In the genomic region with DNA sequence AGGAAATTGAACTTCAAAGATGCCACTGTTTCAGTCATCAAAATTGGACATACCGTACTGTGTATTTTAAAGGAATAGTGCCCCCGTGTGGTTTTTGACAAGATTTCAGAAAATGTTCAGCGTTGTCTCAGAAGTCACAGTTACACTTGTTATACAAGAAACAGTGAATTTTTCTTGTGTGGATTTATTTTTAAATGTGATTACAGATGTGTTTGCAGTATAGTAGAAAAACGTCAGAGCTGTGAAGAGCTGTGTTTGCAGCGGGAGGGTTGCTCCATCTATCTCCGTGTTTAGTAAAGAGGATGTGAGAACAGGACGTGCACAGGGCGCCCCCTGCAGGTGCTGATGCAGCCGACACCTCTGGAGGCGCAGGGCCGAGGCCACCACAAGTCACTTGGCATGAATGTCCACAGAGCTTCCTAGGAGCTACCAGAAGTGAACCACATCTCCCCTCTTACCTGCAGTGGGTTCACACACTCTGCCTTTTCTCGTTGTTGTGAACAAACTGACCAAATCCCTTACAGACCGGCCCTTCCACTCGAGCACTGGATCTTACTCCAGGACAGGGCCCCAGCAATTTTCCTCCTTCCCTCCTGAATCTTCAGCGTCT, we compare ENCODE assay signal across 8 cellular contexts.
A peak's percentile ranks its signal among the peaks of the same experiment; 100 is the strongest.
DNase-seq lines count a peak whose midpoint lies in the region; ATAC-seq lines count a peak whose summit lies in the region.

No MANE protein-coding gene starts in this region.

- DNase-seq in Ammon's horn (ENCODE audit: low spot score) (peak; percentile 94), NCI-H226 (peak; percentile 51), cerebellar cortex (ENCODE audit: low spot score) (peak; percentile 84), kidney tubule cell (ENCODE audit: low spot score) (peak; percentile 83)
- DNase-seq in activated CD4-positive, CD25-positive, alpha-beta regulatory T cell treated with anti-CD3 and anti-CD28 coated beads, Interleukin-2, amount 50 U/mL, for 16 hours (ENCODE audit: low read depth, low spot score) = peak; percentile 46
- DNase-seq in stimulated activated CD4-positive, alpha-beta T cell treated with anti-CD3 and anti-CD28 coated beads, Interleukin-2, amount 100 ng/mL, for 24 hours = peak; percentile 84 to 87

- peak; percentile 83 for ATAC-seq in GM19023 (IDR thresholded peaks at IDR 0.05; ENCODE audit: unreplicated experiment)
- peak; percentile 91 for ATAC-seq in HG03196 (IDR thresholded peaks at IDR 0.05; ENCODE audit: unreplicated experiment)

Comparison
In these comparisons a context has a peak if more than half of its experiments do, and no peak if none do; other contexts are left out.
1. Peak in every context shown above with its lines: DNase-seq and ATAC-seq.